In genomic region chr16:4094138-4094773, GRCh38 we compare ENCODE assay signal across 13 cellular contexts. TPM values are rescaled to one million over a fixed set of nuclear protein-coding genes. Genes with fewer than 3 reads are reported as not detected.
DNase-seq lines count a peak whose midpoint lies in the region; ATAC-seq and TF ChIP-seq lines count a peak whose summit lies in the region.
"Had no signal": no experiment of that assay in that cellular context is flagged by ENCODE, and none has a peak within 500 bp of the region (broad histone marks: within the 10 kb centered on the region; RNA-seq: fewer than 3 reads in every experiment).

No MANE protein-coding gene starts in this region.

- ATAC-seq in heart left ventricle (peak in 2 of 4 donors; percentile 3 to 6), HG02588 (IDR thresholded peaks at IDR 0.05; ENCODE audit: unreplicated experiment) (no peak)

- H3K9me3 Mint-ChIP-seq in progenitor cell of endocrine pancreas (ENCODE audit: low read depth) = no peaks in the 10 kb centered on the region
- H3K9me3 Mint-ChIP-seq: activated T-helper 1 cell treated with anti-CD3 and anti-CD28 coated beads, Interleukin-12 subunit alpha, Interleukin-12 subunit beta, Interleukin-2, Interleukin-4 antibody, amounts not matched to agents 30 ng/mL and 10 ng/mL and 1 ng/mL, durations not matched to agents 14 hours and 24 hours and 36 hours had no signal

- DNase-seq in heart left ventricle (no peak), cardiac septum (ENCODE audit: low spot score) (no peak), hepatocyte (ENCODE audit: low spot score) (no peak), progenitor cell of endocrine pancreas (ENCODE audit: low spot score, unreplicated experiment) (no peak), NCI-H2081 (lab: John Stamatoyannopoulos, UW) (no peak), islet precursor cell (no peak), G401 (ENCODE audit: low spot score) (no peak)
- DNase-seq: activated CD4-positive, alpha-beta T cell treated with anti-CD3 and anti-CD28 coated beads, Interleukin-2, amount 50 U/mL, for 4 hours; amygdala; SK-N-SH; stimulated activated CD4-positive, alpha-beta T cell treated with anti-CD3 and anti-CD28 coated beads, Interleukin-2, amount 100 ng/mL, for 24 hours had no signal

- no peaks in the 10 kb centered on the region for H3K27me3 ChIP-seq in heart left ventricle
- H3K27me3 ChIP-seq in hepatocyte = no peaks in the 10 kb centered on the region

- H3K36me3 ChIP-seq in heart left ventricle = no peaks in the 10 kb centered on the region
- H3K36me3 ChIP-seq in hepatocyte (replicated peaks; ENCODE audit: insufficient read depth, low read depth) = no peaks in the 10 kb centered on the region

- H3K79me2 ChIP-seq in hepatocyte = peaks cover 54% of the 10 kb centered on the region

- TF ChIP-seq CTCF in heart left ventricle (IDR thresholded peaks at IDR 0.05) = no peak
- no peak for TF ChIP-seq CTCF in hepatocyte (IDR thresholded peaks at IDR 0.05; ENCODE audit: poor library complexity)
- TF ChIP-seq CTCF in progenitor cell of endocrine pancreas (IDR thresholded peaks at IDR 0.05; ENCODE audit: unreplicated experiment) = no peak

- in situ Hi-C loops in G401 (cut with HindIII; ENCODE audit: low sequenced_read_pairs) = no loop called here

- no peaks in the 10 kb centered on the region for H3K9me3 ChIP-seq in heart left ventricle
- no peaks in the 10 kb centered on the region for H3K9me3 ChIP-seq in hepatocyte (ENCODE audit: low read depth)
- H3K9me3 ChIP-seq: SK-N-SH had no signal

- no peak overlapping the region for H3K4me3 Mint-ChIP-seq in progenitor cell of endocrine pancreas (ENCODE audit: low read depth)
- H3K4me3 Mint-ChIP-seq: activated T-helper 1 cell treated with anti-CD3 and anti-CD28 coated beads, Interleukin-12 subunit alpha, Interleukin-12 subunit beta, Interleukin-2, Interleukin-4 antibody, amounts not matched to agents 30 ng/mL and 10 ng/mL and 1 ng/mL, durations not matched to agents 14 hours and 24 hours and 36 hours had no signal

- H3K27me3 Mint-ChIP-seq in progenitor cell of endocrine pancreas = no peaks in the 10 kb centered on the region

- H3K27ac ChIP-seq in heart left ventricle (peak overlapping the region; percentile 4 to 84 (median 75)), hepatocyte (peak overlapping the region; percentile 51)

- H3K27ac Mint-ChIP-seq in progenitor cell of endocrine pancreas = peak overlapping the region; percentile 65
- H3K27ac Mint-ChIP-seq: activated T-helper 1 cell treated with anti-CD3 and anti-CD28 coated beads, Interleukin-12 subunit alpha, Interleukin-12 subunit beta, Interleukin-2, Interleukin-4 antibody, amounts not matched to agents 30 ng/mL and 10 ng/mL and 1 ng/mL, durations not matched to agents 14 hours and 24 hours and 36 hours had no signal

- no peak for TF ChIP-seq POLR2A in heart left ventricle (IDR thresholded peaks at IDR 0.05)

- no peaks in the 10 kb centered on the region for H3K36me3 Mint-ChIP-seq in progenitor cell of endocrine pancreas (ENCODE audit: insufficient read depth)

- H3K4me3 ChIP-seq in heart left ventricle = peak overlapping the region in 6 of 12 donors; percentile 6 to 35 (median 30)
- no peak overlapping the region for H3K4me3 ChIP-seq in hepatocyte

- H3K4me1 Mint-ChIP-seq in progenitor cell of endocrine pancreas (ENCODE audit: low read depth) = peaks cover 18% of the 10 kb centered on the region

- no peaks in the 10 kb centered on the region for H3K9me2 ChIP-seq in hepatocyte (replicated peaks; ENCODE audit: insufficient read depth)
- H3K9me2 ChIP-seq: SK-N-SH had no signal

- WGBS in heart left ventricle, 4 donors = 68 to 77% (median 72%) methylated on average over 13 of the region's 13 CpGs
- WGBS in hepatocyte (ENCODE audit: low lambda C conversion rate, missing lambda C conversion rate) = 71% methylated on average over 13 of the region's 13 CpGs

- H3K4me2 ChIP-seq in hepatocyte = peak overlapping the region; percentile 57
- H3K4me2 ChIP-seq: SK-N-SH had no signal

- no peak overlapping the region for H2AFZ ChIP-seq in hepatocyte

- intact Hi-C loops in heart left ventricle (cut with DNase I) = loop anchor here in 2 of 10 donors (5.0 to 10.0 kb wide), 2 partner anchors 42 to 49 kb away; no protein-coding TSS in a partner anchor
- intact Hi-C loops in cardiac septum (cut with DNase I) = no loop called here

- no peaks in the 10 kb centered on the region for H4K20me1 ChIP-seq in hepatocyte (ENCODE audit: insufficient read depth, poor library complexity, severe bottlenecking)

- H3K4me1 ChIP-seq in heart left ventricle (peaks cover 3 to 72% (median 41%) of the 10 kb centered on the region in 12 donors), hepatocyte (ENCODE audit: insufficient read depth) (peaks cover 21% of the 10 kb centered on the region)

RNA-seq across cellular contexts. Expression of gene ADCY9, which starts 22.0 kb away (rescaled TPM):
- total RNA-seq in heart left ventricle (10 to 100 TPM; 39.5 to 85.8 (median 45.3) TPM), cardiac septum (44.0 TPM), hepatocyte (12.4 and 15.9 TPM in 2 replicates), progenitor cell of endocrine pancreas (4.9 and 6.9 TPM in 2 replicates)
- polyA plus RNA-seq in heart left ventricle (10 to 100 TPM; 11.8 to 42.9 TPM), hepatocyte (7.6 and 12.0 TPM in 2 replicates)
- 2.6 and 8.9 TPM in 2 replicates for total RNA-seq in G401 (2014; rRNA removed; shearing (Covaris generic))
